ENCODE assay signal across 10 cellular contexts in the genomic region with DNA sequence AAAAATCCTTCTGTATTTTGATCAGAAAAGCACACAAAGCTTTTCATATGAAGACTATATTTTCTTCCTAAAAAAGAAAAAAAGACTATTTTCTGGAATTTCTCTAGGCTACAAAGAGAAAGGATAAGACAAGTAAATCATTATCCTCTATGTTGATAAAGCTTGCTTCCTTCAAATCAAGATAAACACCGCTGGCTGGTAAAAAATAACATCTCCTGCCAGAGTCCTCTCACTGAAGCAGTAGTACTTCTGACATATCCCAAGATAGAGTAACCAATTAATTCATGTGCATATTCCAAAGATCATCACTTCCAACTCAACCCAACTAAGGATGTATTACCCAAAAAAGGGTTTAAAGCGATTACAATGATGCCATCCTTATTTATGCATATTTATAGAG.
"Had no signal": no experiment of that assay in that cellular context is flagged by ENCODE, and none has a peak within 500 bp of the region (broad histone marks: within the 10 kb centered on the region; RNA-seq: fewer than 3 reads in every experiment).

No MANE protein-coding gene starts in this region.

- H2AFZ ChIP-seq: GM23248 had no signal

- H3K36me3 ChIP-seq: HAP-1 had no signal

- H3K27ac ChIP-seq: GM23248, HL-60 had no signal

- DNase-seq: GM23248, GOT3, H7, HFFc6, IMR-90, KG1 had no signal

- H3K9me3 ChIP-seq: HAP-1 had no signal

- FAIRE-seq: K562 had no signal

- ATAC-seq: HCT116, K562 had no signal

- H3K9ac ChIP-seq: GM23248 had no signal

- H3K4me3 ChIP-seq: GM23248, HAP-1, K562 had no signal
